1 cellular context compared by ENCODE assay signal in genomic region chr6:67767046-67767822, GRCh38.
TF ChIP-seq lines count a peak whose summit lies in the region.

No MANE protein-coding gene starts in this region.

TF ChIP-seq in K562, 482 proteins besides CTCF, POLR2A, EP300 and RAD21:
- TF ChIP-seq, protein P1, sequence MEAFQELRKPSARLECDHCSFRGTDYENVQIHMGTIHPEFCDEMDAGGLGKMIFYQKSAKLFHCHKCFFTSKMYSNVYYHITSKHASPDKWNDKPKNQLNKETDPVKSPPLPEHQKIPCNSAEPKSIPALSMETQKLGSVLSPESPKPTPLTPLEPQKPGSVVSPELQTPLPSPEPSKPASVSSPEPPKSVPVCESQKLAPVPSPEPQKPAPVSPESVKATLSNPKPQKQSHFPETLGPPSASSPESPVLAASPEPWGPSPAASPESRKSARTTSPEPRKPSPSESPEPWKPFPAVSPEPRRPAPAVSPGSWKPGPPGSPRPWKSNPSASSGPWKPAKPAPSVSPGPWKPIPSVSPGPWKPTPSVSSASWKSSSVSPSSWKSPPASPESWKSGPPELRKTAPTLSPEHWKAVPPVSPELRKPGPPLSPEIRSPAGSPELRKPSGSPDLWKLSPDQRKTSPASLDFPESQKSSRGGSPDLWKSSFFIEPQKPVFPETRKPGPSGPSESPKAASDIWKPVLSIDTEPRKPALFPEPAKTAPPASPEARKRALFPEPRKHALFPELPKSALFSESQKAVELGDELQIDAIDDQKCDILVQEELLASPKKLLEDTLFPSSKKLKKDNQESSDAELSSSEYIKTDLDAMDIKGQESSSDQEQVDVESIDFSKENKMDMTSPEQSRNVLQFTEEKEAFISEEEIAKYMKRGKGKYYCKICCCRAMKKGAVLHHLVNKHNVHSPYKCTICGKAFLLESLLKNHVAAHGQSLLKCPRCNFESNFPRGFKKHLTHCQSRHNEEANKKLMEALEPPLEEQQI (IDR thresholded peaks at IDR 0.05), result peak; percentile 17; the same call in 1 of the 2 replicates
- TF ChIP-seq ZNF146 (CRISPR knock-in tag; IDR thresholded peaks at IDR 0.05; ENCODE audit: unreplicated experiment), result peak; percentile 80
